ENCODE assay signal across 8 cellular contexts in the genomic region with DNA sequence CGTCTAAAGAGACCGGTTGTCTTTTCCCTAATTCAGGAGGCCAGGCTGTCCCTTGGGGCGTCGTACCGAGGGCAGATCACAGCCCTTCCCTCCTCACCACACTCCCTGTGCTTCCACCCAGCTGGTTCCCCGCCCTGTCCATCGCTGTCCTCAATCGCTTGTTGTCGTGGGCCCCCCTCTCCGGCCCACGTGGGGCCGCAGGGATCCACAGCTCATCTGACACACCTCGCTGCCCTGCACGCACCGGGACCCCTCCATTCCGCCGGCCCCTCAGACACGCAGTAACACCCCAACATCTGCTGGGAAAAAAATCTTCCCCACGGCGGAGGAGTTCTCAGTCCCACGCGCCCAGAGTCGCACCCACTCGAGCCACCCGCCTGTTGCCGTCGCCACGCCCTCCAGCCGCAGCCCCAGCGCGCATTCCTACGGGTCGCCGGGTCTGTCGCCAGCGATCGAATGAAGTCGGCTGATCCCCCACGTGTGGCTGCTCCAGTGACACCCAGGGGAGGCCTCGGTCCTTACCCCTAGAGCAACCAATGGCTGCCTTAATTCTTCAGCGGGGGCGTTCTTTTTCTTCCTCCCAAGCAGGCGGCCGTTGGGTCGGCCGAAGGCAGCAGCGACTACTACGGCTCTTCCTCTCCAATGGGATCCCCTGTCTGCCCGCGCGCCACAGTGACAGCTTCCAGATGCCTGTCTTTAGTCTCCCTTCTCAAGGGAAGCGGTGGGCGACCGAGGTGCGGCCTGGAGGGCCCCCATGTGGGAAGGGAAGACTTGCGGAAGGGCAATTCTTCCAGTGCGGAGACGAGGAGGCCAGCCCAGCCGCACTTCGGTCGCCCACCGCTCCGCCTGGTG. TPM values are rescaled to one million over a fixed set of nuclear protein-coding genes. Genes with fewer than 3 reads are reported as not detected.
DNase-seq lines count a peak whose midpoint lies in the region; ATAC-seq and TF ChIP-seq lines count a peak whose summit lies in the region.

No MANE protein-coding gene starts in this region.

- H3K79me2 ChIP-seq in SK-N-SH (ENCODE audit: insufficient read depth) (peaks cover 89% of the 10 kb centered on the region), parathyroid adenoma (no peaks in the 10 kb centered on the region)

- intact Hi-C loops in Right ventricle myocardium inferior (cut with DNase I): loop anchor here (1.0 to 10.0 kb wide), 3 partner anchors 129 to 436 kb away; no protein-coding TSS in a partner anchor

- WGBS in SK-N-SH (ENCODE audit: low lambda C conversion rate): 8% methylated on average over 36 of the region's 63 CpGs

- peak overlapping the region; percentile 91 to 93 for H3K27ac ChIP-seq in SK-N-SH (ENCODE audit: low read depth in 2 of 2, low read length in 1 of 2)
- peak overlapping the region; percentile 79 for H3K27ac ChIP-seq in parathyroid adenoma

- peaks cover 25% of the 10 kb centered on the region for H4K20me1 ChIP-seq in SK-N-SH (ENCODE audit: insufficient read depth)

- H3K4me1 ChIP-seq in SK-N-SH (ENCODE audit: control insufficient read depth in 1 of 2, insufficient read depth in 2 of 2, low read depth in 1 of 2, low read length in 1 of 2) (peaks cover 0 to 15% of the 10 kb centered on the region in 2 experiments; a peak in 3 of 4 replicates), parathyroid adenoma (no peaks in the 10 kb centered on the region)

- TF ChIP-seq EP300 in SK-N-SH (IDR thresholded peaks at IDR 0.05; ENCODE audit: borderline replicate concordance in 1 of 2, low read depth in 1 of 2, low read length in 1 of 2): no peak

- no peak overlapping the region for H3K27ac Mint-ChIP-seq in activated naive CD4-positive, alpha-beta T cell treated with anti-CD3 and anti-CD28 coated beads, Interleukin-2, amount 50 U/mL, for 72 hours

- H3F3A ChIP-seq in SK-N-SH (replicated peaks; ENCODE audit: insufficient read depth): peaks cover 6% of the 10 kb centered on the region

- ATAC-seq in GM21529 (IDR thresholded peaks at IDR 0.05; ENCODE audit: unreplicated experiment) (peak; percentile 45), Right ventricle myocardium inferior (peak; percentile 64)
- ATAC-seq in activated naive CD4-positive, alpha-beta T cell treated with anti-CD3 and anti-CD28 coated beads, Interleukin-2, amount 50 U/mL, for 72 hours: peak; percentile 35 to 60

- H3K27me3 ChIP-seq in SK-N-SH (ENCODE audit: insufficient read depth) (no peaks in the 10 kb centered on the region), parathyroid adenoma (ENCODE audit: control insufficient read depth, insufficient read depth, low read length) (no peaks in the 10 kb centered on the region)

- peak overlapping the region; percentile 78 for H2AFZ ChIP-seq in SK-N-SH (ENCODE audit: low read depth)
- peak overlapping the region; percentile 84 for H2AFZ ChIP-seq in parathyroid adenoma

- POLR2A ChIA-PET in SK-N-SH (lab: Yijun Ruan, JAX): interaction anchor here (0.6 to 1.2 kb wide), 3 partner anchors 15 to 440 kb away, joined by 3 read pairs; a partner anchor contains a TSS

- no peaks in the 10 kb centered on the region for H3K9me3 Mint-ChIP-seq in activated naive CD4-positive, alpha-beta T cell treated with anti-CD3 and anti-CD28 coated beads, Interleukin-2, amount 50 U/mL, for 72 hours

- TF ChIP-seq RAD21 in SK-N-SH (IDR thresholded peaks at IDR 0.05; ENCODE audit: low read length): peak; percentile 25; the same call in 1 of the 2 replicates

- TF ChIP-seq CTCF in SK-N-SH (IDR thresholded peaks at IDR 0.05) (no peak), parathyroid adenoma (IDR thresholded peaks at IDR 0.05) (no peak)

- H3K9me3 ChIP-seq in SK-N-SH (no peaks in the 10 kb centered on the region), parathyroid adenoma (ENCODE audit: control insufficient read depth, low read length) (no peaks in the 10 kb centered on the region)

- H3K9me2 ChIP-seq in SK-N-SH: no peaks in the 10 kb centered on the region

- DNase-seq in DMS53 treated with DMSO at 0.1 percent for 48 hours (lab: John Stamatoyannopoulos, UW; ENCODE audit: unreplicated experiment) (peak; percentile 27), HuH-7.5 (ENCODE audit: low spot score) (peak; percentile 84), SK-N-SH (peak; percentile 88), Right ventricle myocardium inferior (ENCODE audit: missing footprints) (peak; percentile 86), ureter (ENCODE audit: low spot score) (peak; percentile 79)
- DNase-seq in activated naive CD4-positive, alpha-beta T cell treated with anti-CD3 and anti-CD28 coated beads, Interleukin-2, amount 50 U/mL, for 72 hours (ENCODE audit: low spot score in 2 of 2): peak; percentile 42 to 58

- H3K4me2 ChIP-seq in SK-N-SH (peak overlapping the region; percentile 90), parathyroid adenoma (ENCODE audit: low read length) (peak overlapping the region; percentile 85)

- H3K4me3 ChIP-seq in SK-N-SH (ENCODE audit: low read depth in 2 of 2, low read length in 1 of 2): peak overlapping the region; percentile 94 to 95
- peak overlapping the region; percentile 70 for H3K4me3 ChIP-seq in parathyroid adenoma (ENCODE audit: low read depth, low read length)

- H3K36me3 Mint-ChIP-seq in activated naive CD4-positive, alpha-beta T cell treated with anti-CD3 and anti-CD28 coated beads, Interleukin-2, amount 50 U/mL, for 72 hours: peaks cover 6 to 9% of the 10 kb centered on the region in 2 donors

- H3K9ac ChIP-seq in SK-N-SH (peak overlapping the region; percentile 97), parathyroid adenoma (peak overlapping the region; percentile 28)

- H3K36me3 ChIP-seq in SK-N-SH (replicated peaks in 1 of 2; ENCODE audit: control insufficient read depth in 1 of 2, insufficient read depth in 2 of 2, low read length in 1 of 2) (peaks cover 0 to 18% of the 10 kb centered on the region in 2 experiments), parathyroid adenoma (ENCODE audit: control insufficient read depth, insufficient read depth, low read length) (no peaks in the 10 kb centered on the region)

- CTCF ChIA-PET in SK-N-SH (lab: Yijun Ruan, JAX): interaction anchor here (1.2 to 1.8 kb wide), 2 partner anchors 191 to 256 kb away, joined by 4 to 5 read pairs; no protein-coding TSS in a partner anchor

TF ChIP-seq in SK-N-SH, 30 proteins besides CTCF, POLR2A, EP300 and RAD21:
- TF ChIP-seq CHD2 (IDR thresholded peaks at IDR 0.05; ENCODE audit: low read length, partially characterized antibody): no peak
- TF ChIP-seq NRF1 (IDR thresholded peaks at IDR 0.05; ENCODE audit: low read depth, low read length): no peak
- TF ChIP-seq FOXM1 (IDR thresholded peaks at IDR 0.05; ENCODE audit: low read depth): no peak
- TF ChIP-seq YY1 (IDR thresholded peaks at IDR 0.05; ENCODE audit: low read depth): no peak
- TF ChIP-seq MXI1 (IDR thresholded peaks at IDR 0.05; ENCODE audit: low read depth, low read length): peak; percentile 77
- TF ChIP-seq, protein P1, sequence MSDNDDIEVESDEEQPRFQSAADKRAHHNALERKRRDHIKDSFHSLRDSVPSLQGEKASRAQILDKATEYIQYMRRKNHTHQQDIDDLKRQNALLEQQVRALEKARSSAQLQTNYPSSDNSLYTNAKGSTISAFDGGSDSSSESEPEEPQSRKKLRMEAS (IDR thresholded peaks at IDR 0.05; ENCODE audit: low read depth): peak; percentile 75
- TF ChIP-seq POLR2AphosphoS5 (IDR thresholded peaks at IDR 0.05; ENCODE audit: low read depth, low read length): no peak
- no peak for TF ChIP-seq ELF1 (IDR thresholded peaks at IDR 0.05)
- no peak for TF ChIP-seq GABPA (IDR thresholded peaks at IDR 0.05; ENCODE audit: low read depth)
- no peak for TF ChIP-seq JUND (IDR thresholded peaks at IDR 0.05)
- TF ChIP-seq, protein P2, sequence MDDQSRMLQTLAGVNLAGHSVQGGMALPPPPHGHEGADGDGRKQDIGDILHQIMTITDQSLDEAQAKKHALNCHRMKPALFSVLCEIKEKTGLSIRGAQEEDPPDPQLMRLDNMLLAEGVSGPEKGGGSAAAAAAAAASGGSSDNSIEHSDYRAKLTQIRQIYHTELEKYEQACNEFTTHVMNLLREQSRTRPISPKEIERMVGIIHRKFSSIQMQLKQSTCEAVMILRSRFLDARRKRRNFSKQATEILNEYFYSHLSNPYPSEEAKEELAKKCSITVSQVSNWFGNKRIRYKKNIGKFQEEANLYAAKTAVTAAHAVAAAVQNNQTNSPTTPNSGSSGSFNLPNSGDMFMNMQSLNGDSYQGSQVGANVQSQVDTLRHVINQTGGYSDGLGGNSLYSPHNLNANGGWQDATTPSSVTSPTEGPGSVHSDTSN (IDR thresholded peaks at IDR 0.05): peak; percentile 26; the same call in 1 of the 2 replicates
- peak; percentile 32; the same call in 1 of the 2 replicates for TF ChIP-seq TCF12 (IDR thresholded peaks at IDR 0.05)
- TF ChIP-seq, protein P3, sequence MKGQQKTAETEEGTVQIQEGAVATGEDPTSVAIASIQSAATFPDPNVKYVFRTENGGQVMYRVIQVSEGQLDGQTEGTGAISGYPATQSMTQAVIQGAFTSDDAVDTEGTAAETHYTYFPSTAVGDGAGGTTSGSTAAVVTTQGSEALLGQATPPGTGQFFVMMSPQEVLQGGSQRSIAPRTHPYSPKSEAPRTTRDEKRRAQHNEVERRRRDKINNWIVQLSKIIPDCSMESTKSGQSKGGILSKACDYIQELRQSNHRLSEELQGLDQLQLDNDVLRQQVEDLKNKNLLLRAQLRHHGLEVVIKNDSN (IDR thresholded peaks at IDR 0.05; ENCODE audit: borderline replicate concordance, low read depth): 0 out of 2 replicates have a peak, but pooled peaks have one; percentile 40
TF ChIP-seq in SK-N-SH: peak in this region for 5.

RNA-seq across cellular contexts. Expression of a gene that starts 0.9 kb away (rescaled TPM):
- polyA plus RNA-seq in SK-N-SH (2012; rRNA removed): 47.4 and 81.9 TPM in 2 replicates
- polyA plus RNA-seq in SK-N-SH (2012; cell fraction: cytosol; rRNA removed): 75.6 and 89.3 TPM in 2 replicates
- 34.1 and 66.4 TPM in 2 replicates for polyA plus RNA-seq in SK-N-SH (2012; cell fraction: nucleus; rRNA removed)
- total RNA-seq in activated naive CD4-positive, alpha-beta T cell treated with anti-CD3 and anti-CD28 coated beads, Interleukin-2, amount 50 U/mL, for 72 hours: 10 to 100 TPM; 20.6 to 23.2 TPM
- total RNA-seq in Right ventricle myocardium inferior (32.9 TPM), ureter (139 TPM)

RNA-seq across cellular contexts. Expression of a gene that starts 50.7 kb away (rescaled TPM):
- 0.05 and 0.06 TPM in 2 replicates for polyA plus RNA-seq in SK-N-SH (2012; rRNA removed)
- polyA plus RNA-seq in SK-N-SH (2012; cell fraction: cytosol; rRNA removed): 0.01 and 0.04 TPM in 2 replicates
- polyA plus RNA-seq in SK-N-SH (2012; cell fraction: nucleus; rRNA removed): 0.05 and 0.08 TPM in 2 replicates
- not detected for total RNA-seq in activated naive CD4-positive, alpha-beta T cell treated with anti-CD3 and anti-CD28 coated beads, Interleukin-2, amount 50 U/mL, for 72 hours
- total RNA-seq in Right ventricle myocardium inferior (not detected), ureter (14.3 TPM)

Comparison
In these comparisons a context has a peak if more than half of its experiments do, and no peak if none do; other contexts are left out.
1. Peak in every context shown above with its lines: DNase-seq, ATAC-seq, H3K4me3 ChIP-seq and H3K27ac ChIP-seq.
2. DNase-seq: peak in every context shown above with its lines; median percentile 88 in SK-N-SH; 86 in Right ventricle myocardium inferior; 84 in HuH-7.5; 79 in ureter; 50 in activated naive CD4-positive, alpha-beta T cell treated with anti-CD3 and anti-CD28 coated beads, Interleukin-2, amount 50 U/mL, for 72 hours; 27 in DMS53 treated with DMSO at 0.1 percent for 48 hours.
3. RNA of a gene that starts 50.7 kb away (total RNA-seq): 14.3 TPM in ureter (single experiment); not detected in activated naive CD4-positive, alpha-beta T cell treated with anti-CD3 and anti-CD28 coated beads, Interleukin-2, amount 50 U/mL, for 72 hours and not detected in Right ventricle myocardium inferior (single experiment); every median in the first group is over 10 times any median in the second.